ENCODE assay signal across 8 cellular contexts in genomic region chr7:131513245-131514061, GRCh38. TPM values are rescaled to one million over a fixed set of nuclear protein-coding genes. Genes with fewer than 3 reads are reported as not detected.
A peak's percentile ranks its signal among the peaks of the same experiment; 100 is the strongest.
DNase-seq lines count a peak whose midpoint lies in the region; ATAC-seq, FAIRE-seq and TF ChIP-seq lines count a peak whose summit lies in the region.

No MANE protein-coding gene starts in this region.

- ATAC-seq in HG02798 (IDR thresholded peaks at IDR 0.05; ENCODE audit: poor library complexity, unreplicated experiment) = peak; percentile 97
- no peak for ATAC-seq in GM19324 (IDR thresholded peaks at IDR 0.05; ENCODE audit: low FRiP score, unreplicated experiment)

- TF ChIP-seq CTCF in adrenal gland (IDR thresholded peaks at IDR 0.05) (peak; percentile 85 to 97 (median 94)), right atrium auricular region (IDR thresholded peaks at IDR 0.05) (peak; percentile 88 to 96)

- intact Hi-C loops in adrenal gland (cut with DNase I) = no loop called here

- H3K4me1 ChIP-seq in adrenal gland (replicated peaks in 1 of 2) = peaks cover 0 to 4% of the 10 kb centered on the region in 2 donors
- peaks cover 0 to 36% of the 10 kb centered on the region in 2 donors for H3K4me1 ChIP-seq in right atrium auricular region

- no peak for TF ChIP-seq POLR2A in GM12891 (IDR thresholded peaks at IDR 0.05; ENCODE audit: low read depth, low read length)
- TF ChIP-seq POLR2A in adrenal gland (IDR thresholded peaks at IDR 0.05) = no peak

- 33 to 79% (median 39%) methylated on average over 5 to 11 of the region's 11 CpGs for WGBS in adrenal gland, 4 donors

- FAIRE-seq in GM12891 (lab: Jason Lieb, UNC) = peak; percentile 85

- H3K9me3 ChIP-seq in adrenal gland (replicated peaks in 1 of 3) (no peaks in the 10 kb centered on the region), right atrium auricular region (no peaks in the 10 kb centered on the region)

- DNase-seq in GM12891 (ENCODE audit: insufficient read length, low spot score) (peak; percentile 64), NCI-H1436 treated with DMSO at 0.1 percent for 48 hours (lab: John Stamatoyannopoulos, UW) (peak; percentile 53), T-helper 1 cell (peak; percentile 44 to 80 (median 62)), adrenal gland (peak; percentile 84 to 96 (median 91)), right atrium auricular region (ENCODE audit: low spot score) (peak; percentile 90), retina (peak; percentile 87)

- H3K27me3 ChIP-seq in adrenal gland (no peaks in the 10 kb centered on the region), right atrium auricular region (no peaks in the 10 kb centered on the region)

- peak overlapping the region in 2 of 5 donors; percentile 22 to 48 for H3K27ac ChIP-seq in adrenal gland
- H3K27ac ChIP-seq in right atrium auricular region = peak overlapping the region; percentile 52

- H3K4me3 ChIP-seq in adrenal gland (no peak overlapping the region), right atrium auricular region (no peak overlapping the region)

- H3K36me3 ChIP-seq in adrenal gland (replicated peaks in 1 of 2) = no peaks in the 10 kb centered on the region
- peaks cover 15% of the 10 kb centered on the region for H3K36me3 ChIP-seq in right atrium auricular region

TF ChIP-seq in GM12891, 5 proteins besides CTCF, POLR2A, EP300 and RAD21:
- TF ChIP-seq POU2F2 (IDR thresholded peaks at IDR 0.05; ENCODE audit: low read depth, low read length) = no peak
- TF ChIP-seq POLR2AphosphoS5 (IDR thresholded peaks at IDR 0.05; ENCODE audit: low read depth, low read length) = no peak

RNA-seq across cellular contexts. Expression of gene PODXL, which starts 43.0 kb away (rescaled TPM):
- polyA plus RNA-seq in GM12891 (2012; ENCODE audit: low read depth, missing spikeins) = 0.40 TPM
- 10 to 100 TPM; 28.1 to 99.6 (median 42.4) TPM for total RNA-seq in adrenal gland
- polyA plus RNA-seq in adrenal gland = 10 to 100 TPM; 10.2 to 44.2 (median 21.3) TPM
- 100 to 1,000 TPM in 1 of 2 donors, 10 to 100 TPM in 1; 47.6 to 144 TPM for total RNA-seq in right atrium auricular region
